Comparison of ENCODE assay signal across 11 cellular contexts in genomic region chr3:31979006-31979697, GRCh38. TPM values are rescaled to one million over a fixed set of nuclear protein-coding genes. Genes with fewer than 3 reads are reported as not detected.
DNase-seq lines count a peak whose midpoint lies in the region; ATAC-seq, FAIRE-seq and TF ChIP-seq lines count a peak whose summit lies in the region.
"Had no signal": no experiment of that assay in that cellular context is flagged by ENCODE, and none has a peak within 500 bp of the region (broad histone marks: within the 10 kb centered on the region; RNA-seq: fewer than 3 reads in every experiment).

No MANE protein-coding gene starts in this region.

- TF ChIP-seq RAD21 in HepG2 (CRISPR knock-in tag; IDR thresholded peaks at IDR 0.05), result no peak
- no peak for TF ChIP-seq RAD21 in SK-N-SH (IDR thresholded peaks at IDR 0.05; ENCODE audit: low read length)

- peaks cover 17% of the 10 kb centered on the region for H3K4me1 Mint-ChIP-seq in type B pancreatic cell (ENCODE audit: unreplicated experiment)

- peaks cover 57% of the 10 kb centered on the region for H3K79me2 ChIP-seq in HepG2 (ENCODE audit: insufficient read depth, low read length)
- H3K79me2 ChIP-seq in SK-N-SH (ENCODE audit: insufficient read depth), result no peaks in the 10 kb centered on the region

- H3K9ac ChIP-seq in HepG2 (ENCODE audit: insufficient read depth, low read depth, low read length) (peak overlapping the region; percentile 56), HUES48 (ENCODE audit: low read depth, low read length) (no peak overlapping the region), SK-N-SH (no peak overlapping the region)

- TF ChIP-seq POLR2A in HepG2 (IDR thresholded peaks at IDR 0.05; ENCODE audit: insufficient read depth in 1 of 2, low read depth in 2 of 2, low read length in 2 of 2) (no peak), right lobe of liver (IDR thresholded peaks at IDR 0.05) (no peak)

- FAIRE-seq in HepG2 (lab: Jason Lieb, UNC), result peak; percentile 36
- FAIRE-seq: endometrium had no signal

- TSS peak; percentile 28 for BruUV-seq in HepG2 (replicated peaks; lab: Mats Ljungman, UMichigan)

- H3K4me1 ChIP-seq in HepG2 (ENCODE audit: insufficient read depth, low read length) (peaks cover 69% of the 10 kb centered on the region), right lobe of liver (peaks cover 0 to 16% (median 0%) of the 10 kb centered on the region in 4 donors), HUES48 (ENCODE audit: control insufficient read depth, insufficient read depth, low read length) (peaks cover 31% of the 10 kb centered on the region), SK-N-SH (ENCODE audit: control insufficient read depth in 1 of 2, insufficient read depth in 2 of 2, low read depth in 1 of 2, low read length in 1 of 2) (peaks cover 5 to 11% of the 10 kb centered on the region in 2 experiments; a peak in 2 of 4 replicates)

- TF ChIP-seq CTCF in HepG2 (CRISPR knock-in tag; IDR thresholded peaks at IDR 0.05) (no peak), right lobe of liver (IDR thresholded peaks at IDR 0.05) (no peak), epithelial cell of esophagus (IDR thresholded peaks at IDR 0.05; ENCODE audit: insufficient read depth, low read depth, low read length, missing control alignments) (no peak), type B pancreatic cell (conservative IDR thresholded peaks at IDR 0.05) (no peak), SK-N-SH (IDR thresholded peaks at IDR 0.05) (no peak)

- H3K27me3 ChIP-seq in HepG2 (ENCODE audit: control insufficient read depth in 1 of 2, insufficient read depth in 2 of 2, low read length in 2 of 2) (no peaks in the 10 kb centered on the region; a peak in 1 of 5 replicates), right lobe of liver (peaks cover 0 to 18% of the 10 kb centered on the region in 2 donors), HUES48 (ENCODE audit: control insufficient read depth, insufficient read depth, low read length) (peaks cover 7% of the 10 kb centered on the region; the same call in 1 of the 2 replicates), SK-N-SH (ENCODE audit: insufficient read depth) (peaks cover 9% of the 10 kb centered on the region; the same call in 1 of the 2 replicates)

- peaks cover 6% of the 10 kb centered on the region for H3K27me3 Mint-ChIP-seq in type B pancreatic cell

- H2AFZ ChIP-seq in HepG2 (ENCODE audit: low read length) (no peak overlapping the region), SK-N-SH (ENCODE audit: low read depth) (no peak overlapping the region)

- no peaks in the 10 kb centered on the region for H3K9me2 ChIP-seq in SK-N-SH

- H3K9me3 ChIP-seq in HepG2 (ENCODE audit: low read length), result no peaks in the 10 kb centered on the region
- H3K9me3 ChIP-seq in right lobe of liver, result no peaks in the 10 kb centered on the region
- no peaks in the 10 kb centered on the region for H3K9me3 ChIP-seq in HUES48 (ENCODE audit: control insufficient read depth, insufficient read depth, low read length)
- H3K9me3 ChIP-seq in SK-N-SH, result no peaks in the 10 kb centered on the region

- POLR2A ChIA-PET in HepG2 (lab: Yijun Ruan, JAX), result no interaction called here
- POLR2A ChIA-PET in SK-N-SH (lab: Yijun Ruan, JAX), result no interaction called here

- H3K4me2 ChIP-seq in HepG2 (ENCODE audit: low read depth, low read length), result peak overlapping the region; percentile 83
- H3K4me2 ChIP-seq in SK-N-SH, result no peak overlapping the region

- H3K27ac ChIP-seq in HepG2 (ENCODE audit: extremely low read length, insufficient read depth, low read length), result no peak overlapping the region
- H3K27ac ChIP-seq in right lobe of liver, result no peak overlapping the region
- no peak overlapping the region for H3K27ac ChIP-seq in HUES48 (ENCODE audit: low read depth, low read length)
- no peak overlapping the region for H3K27ac ChIP-seq in SK-N-SH (ENCODE audit: low read depth in 2 of 2, low read length in 1 of 2)
- H3K27ac ChIP-seq: SK-N-MC had no signal

- in situ Hi-C loops in HepG2 (cut with HindIII; ENCODE audit: extremely low pct_ligation_motif_present, low pct_unique_long_range_greater_than_20kb), result no loop called here

- intact Hi-C loops in HepG2 (cut with micrococcal nuclease; ENCODE audit: unreplicated experiment) (no loop called here), right lobe of liver (cut with DNase I) (no loop called here)

- H3K9me3 Mint-ChIP-seq in type B pancreatic cell, result no peaks in the 10 kb centered on the region

- H3K4me3 ChIP-seq in HepG2 (replicated peaks in 1 of 3; ENCODE audit: insufficient read depth in 1 of 3, low read depth in 2 of 3, low read length in 3 of 3) (peak overlapping the region; percentile 84 to 92 (median 88)), right lobe of liver (no peak overlapping the region), HUES48 (ENCODE audit: low read depth, low read length) (peak overlapping the region; percentile 42), epithelial cell of esophagus (ENCODE audit: low read length) (peak overlapping the region; percentile 35), SK-N-SH (ENCODE audit: low read depth in 2 of 2, low read length in 1 of 2) (no peak overlapping the region)
- H3K4me3 ChIP-seq: SK-N-MC had no signal

- peak overlapping the region; percentile 69 for H3K27ac Mint-ChIP-seq in type B pancreatic cell
- H3K27ac Mint-ChIP-seq: CD14-positive monocyte had no signal

- H4K20me1 ChIP-seq in HepG2 (ENCODE audit: insufficient read depth, low read length) (no peaks in the 10 kb centered on the region), SK-N-SH (ENCODE audit: insufficient read depth) (no peaks in the 10 kb centered on the region)

- H3K4me3 Mint-ChIP-seq in type B pancreatic cell, result peak overlapping the region; percentile 90

- 87% methylated on average over 5 of the region's 5 CpGs for WGBS in HepG2 (ENCODE audit: low lambda C conversion rate)
- WGBS in right lobe of liver (ENCODE audit: insufficient coverage, low coverage, low lambda C conversion rate, missing lambda C conversion rate), result 42% methylated on average over 5 of the region's 5 CpGs
- WGBS in SK-N-SH (ENCODE audit: low lambda C conversion rate), result 62% methylated on average over 5 of the region's 5 CpGs

- TF ChIP-seq EP300 in HepG2 (IDR thresholded peaks at IDR 0.05; ENCODE audit: low read depth in 2 of 2, low read length in 2 of 2), result no peak
- TF ChIP-seq EP300 in HepG2 (CRISPR knock-in tag; IDR thresholded peaks at IDR 0.05; ENCODE audit: borderline replicate concordance), result no peak
- TF ChIP-seq EP300 in SK-N-SH (IDR thresholded peaks at IDR 0.05; ENCODE audit: borderline replicate concordance in 1 of 2, low read depth in 1 of 2, low read length in 1 of 2), result no peak

- no peaks in the 10 kb centered on the region for H3F3A ChIP-seq in SK-N-SH (replicated peaks; ENCODE audit: insufficient read depth)

- ATAC-seq in HepG2 (no peak), right lobe of liver (no peak)

- H3K36me3 ChIP-seq in HepG2 (replicated peaks in 1 of 2; ENCODE audit: control insufficient read depth in 1 of 2, insufficient read depth in 2 of 2, low read length in 2 of 2), result 0 out of 5 replicates have a peak, but pooled peaks cover 0 to 2% of the 10 kb centered on the region in 2 experiments
- H3K36me3 ChIP-seq in right lobe of liver, result no peaks in the 10 kb centered on the region
- peaks cover 21% of the 10 kb centered on the region for H3K36me3 ChIP-seq in HUES48 (ENCODE audit: control insufficient read depth, insufficient read depth, low read length)
- no peaks in the 10 kb centered on the region for H3K36me3 ChIP-seq in SK-N-SH (replicated peaks in 1 of 2; ENCODE audit: control insufficient read depth in 1 of 2, insufficient read depth in 2 of 2, low read length in 1 of 2)

- CTCF ChIA-PET in HepG2 (lab: Yijun Ruan, JAX; ENCODE audit: low intra/inter-chr PET ratio, low total read pairs) (no interaction called here), SK-N-SH (lab: Yijun Ruan, JAX) (no interaction called here)

- DNase-seq in HepG2 (ENCODE audit: low spot score), result no peak
- no peak for DNase-seq in right lobe of liver
- DNase-seq in epithelial cell of esophagus (ENCODE audit: low read depth), result peak; percentile 50
- no peak for DNase-seq in type B pancreatic cell (ENCODE audit: extremely low spot score, unreplicated experiment)
- DNase-seq in SW480 (ENCODE audit: low spot score), result no peak
- no peak for DNase-seq in SK-N-SH
- DNase-seq in stimulated activated CD4-positive, alpha-beta T cell treated with anti-CD3 and anti-CD28 coated beads, Interleukin-4, amount 100 ng/mL, for 1 hour, result no peak

- H3K36me3 Mint-ChIP-seq in type B pancreatic cell, result no peaks in the 10 kb centered on the region

RNA-seq across cellular contexts. Expression of gene OSBPL10, which starts 1.9 kb away (rescaled TPM):
- total RNA-seq in HepG2 (2016; rRNA removed; fragmentation: Illumina TruSeq; extraction: Trizol) (10.3 and 10.4 TPM in 2 replicates), right lobe of liver (10 to 100 TPM in 1 of 6 experiments, 1 to 10 TPM in 5; 2.2 to 13.0 (median 3.7) TPM), type B pancreatic cell (ENCODE audit: low replicate concordance) (24.4 and 43.6 TPM in 2 replicates)
- total RNA-seq in HepG2 (2016; cell fraction: cytosol; rRNA removed; fragmentation: Illumina TruSeq; extraction: Trizol; ENCODE audit: low read depth), result 15.7 and 16.3 TPM in 2 replicates
- total RNA-seq in HepG2 (2016; cell fraction: insoluble cytoplasmic fraction; rRNA removed; fragmentation: Illumina TruSeq; extraction: Trizol), result 9.3 and 10.1 TPM in 2 replicates
- total RNA-seq in HepG2 (2016; cell fraction: membrane; rRNA removed; fragmentation: Illumina TruSeq; extraction: Trizol), result 10.0 and 10.5 TPM in 2 replicates
- 13.6 and 13.9 TPM in 2 replicates for total RNA-seq in HepG2 (2016; cell fraction: nucleus; rRNA removed; fragmentation: Illumina TruSeq; extraction: Trizol)
- polyA plus RNA-seq in HepG2 (2011; rRNA removed) (19.5 and 28.6 TPM in 2 replicates), SK-N-SH (2012; rRNA removed) (0.05 and 0.12 TPM in 2 replicates)
- polyA plus RNA-seq in HepG2 (2011; cell fraction: cytosol; rRNA removed), result 15.3 and 24.4 TPM in 2 replicates
- polyA plus RNA-seq in HepG2 (2011; cell fraction: nucleus; rRNA removed), result 25.7 and 37.4 TPM in 2 replicates
- polyA plus RNA-seq in HepG2 (2012), result 15.1 and 15.2 TPM in 2 replicates
- 3.0 and 3.8 TPM in 2 replicates for polyA plus RNA-seq in HepG2 (2016; cell fraction: cytosol; fragmentation: Illumina TruSeq; extraction: Trizol; ENCODE audit: low read depth)
- polyA plus RNA-seq in HepG2 (2016; cell fraction: insoluble cytoplasmic fraction; fragmentation: Illumina TruSeq; extraction: Trizol; ENCODE audit: low read depth), result 9.7 and 12.3 TPM in 2 replicates
- 5.5 and 5.6 TPM in 2 replicates for polyA plus RNA-seq in HepG2 (2016; cell fraction: membrane; fragmentation: Illumina TruSeq; extraction: Trizol; ENCODE audit: low read depth)
- 8.8 and 10.8 TPM in 2 replicates for polyA plus RNA-seq in HepG2 (2016; cell fraction: nucleus; fragmentation: Illumina TruSeq; extraction: Trizol; ENCODE audit: insufficient read depth, low read depth)
- 52.4 and 58.7 TPM in 2 replicates for polyA minus RNA-seq in HepG2 (2011; rRNA and poly(A)+ RNA removed; ENCODE audit: low replicate concordance)
- 23.8 and 35.0 TPM in 2 replicates for polyA minus RNA-seq in HepG2 (2011; cell fraction: cytosol; rRNA and poly(A)+ RNA removed)
- polyA minus RNA-seq in HepG2 (2011; cell fraction: nucleus; rRNA and poly(A)+ RNA removed), result 44.6 and 59.5 TPM in 2 replicates
- polyA plus RNA-seq in SK-N-SH (2012; cell fraction: cytosol; rRNA removed), result 0.01 and 0.04 TPM in 2 replicates
- polyA plus RNA-seq in SK-N-SH (2012; cell fraction: nucleus; rRNA removed), result 0.05 TPM in 2 replicates
- polyA plus RNA-seq: CD14-positive monocyte had no signal

RNA-seq across cellular contexts. Expression of gene ZNF860, which starts 2.4 kb away (rescaled TPM):
- total RNA-seq in HepG2 (2016; rRNA removed; fragmentation: Illumina TruSeq; extraction: Trizol) (0.55 and 0.66 TPM in 2 replicates), right lobe of liver (under 1 TPM in 5 of 6 experiments, not detected in 1; 0.06 to 0.39 (median 0.13) TPM), type B pancreatic cell (ENCODE audit: low replicate concordance) (2.8 and 7.1 TPM in 2 replicates)
- total RNA-seq in HepG2 (2016; cell fraction: cytosol; rRNA removed; fragmentation: Illumina TruSeq; extraction: Trizol; ENCODE audit: low read depth), result not detected in 2 replicates
- 0.54 TPM in 2 replicates for total RNA-seq in HepG2 (2016; cell fraction: insoluble cytoplasmic fraction; rRNA removed; fragmentation: Illumina TruSeq; extraction: Trizol)
- 0.28 and 0.53 TPM in 2 replicates for total RNA-seq in HepG2 (2016; cell fraction: membrane; rRNA removed; fragmentation: Illumina TruSeq; extraction: Trizol)
- total RNA-seq in HepG2 (2016; cell fraction: nucleus; rRNA removed; fragmentation: Illumina TruSeq; extraction: Trizol), result 0.63 and 1.2 TPM in 2 replicates
- polyA plus RNA-seq in HepG2 (2011; rRNA removed) (0.51 and 0.73 TPM in 2 replicates), SK-N-SH (2012; rRNA removed) (not detected in 2 replicates)
- polyA plus RNA-seq in HepG2 (2011; cell fraction: cytosol; rRNA removed), result 0.31 and 0.36 TPM in 2 replicates
- polyA plus RNA-seq in HepG2 (2011; cell fraction: nucleus; rRNA removed), result 0.37 and 0.59 TPM in 2 replicates
- polyA plus RNA-seq in HepG2 (2012), result 0.23 and 0.52 TPM in 2 replicates
- polyA plus RNA-seq in HepG2 (2016; cell fraction: cytosol; fragmentation: Illumina TruSeq; extraction: Trizol; ENCODE audit: low read depth), result not detected in 2 replicates
- polyA plus RNA-seq in HepG2 (2016; cell fraction: insoluble cytoplasmic fraction; fragmentation: Illumina TruSeq; extraction: Trizol; ENCODE audit: low read depth), result 0.76 and 0.84 TPM in 2 replicates
- 0.13 and 0.15 TPM in 2 replicates for polyA plus RNA-seq in HepG2 (2016; cell fraction: membrane; fragmentation: Illumina TruSeq; extraction: Trizol; ENCODE audit: low read depth)
- polyA plus RNA-seq in HepG2 (2016; cell fraction: nucleus; fragmentation: Illumina TruSeq; extraction: Trizol; ENCODE audit: insufficient read depth, low read depth), result 0.71 and 1.2 TPM in 2 replicates
- 2.4 and 7.7 TPM in 2 replicates for polyA minus RNA-seq in HepG2 (2011; rRNA and poly(A)+ RNA removed; ENCODE audit: low replicate concordance)
- 0.53 TPM in 1 of 2 replicates, not detected in the other for polyA minus RNA-seq in HepG2 (2011; cell fraction: cytosol; rRNA and poly(A)+ RNA removed)
- polyA minus RNA-seq in HepG2 (2011; cell fraction: nucleus; rRNA and poly(A)+ RNA removed), result 2.4 and 3.1 TPM in 2 replicates
- not detected in 2 replicates for polyA plus RNA-seq in SK-N-SH (2012; cell fraction: cytosol; rRNA removed)
- polyA plus RNA-seq in SK-N-SH (2012; cell fraction: nucleus; rRNA removed), result not detected in 2 replicates
- polyA plus RNA-seq: CD14-positive monocyte had no signal

Comparison
In these comparisons a context has a peak if more than half of its experiments do, and no peak if none do; other contexts are left out.
1. H3K4me3 ChIP-seq: peak in HepG2 (3 of 3), HUES48 (single experiment) and epithelial cell of esophagus (single experiment); none in right lobe of liver (0 of 3) and SK-N-SH (0 of 2).